8 cellular contexts compared by ENCODE assay signal in genomic region chr6:13813621-13814175, GRCh38. TPM values are rescaled to one million over a fixed set of nuclear protein-coding genes. Genes with fewer than 3 reads are reported as not detected.
DNase-seq lines count a peak whose midpoint lies in the region; ATAC-seq lines count a peak whose summit lies in the region.

No MANE protein-coding gene starts in this region.

- H3K27me3 Mint-ChIP-seq in activated naive CD8-positive, alpha-beta T cell = no peaks in the 10 kb centered on the region

- peaks cover 14% of the 10 kb centered on the region in 2 donors for H3K4me1 ChIP-seq in neuronal stem cell (ENCODE audit: control insufficient read depth in 2 of 2, insufficient read depth in 1 of 2, low read depth in 1 of 2, low read length in 2 of 2)

- no peak overlapping the region for H2AK5ac ChIP-seq in neuronal stem cell (ENCODE audit: low read depth, low read length)

- no peak overlapping the region for H4K8ac ChIP-seq in neuronal stem cell (ENCODE audit: low read depth, low read length)

- DNase-seq in DMS53 (lab: John Stamatoyannopoulos, UW) = peak; percentile 90
- peak; percentile 95 for DNase-seq in NCI-H748 (lab: John Stamatoyannopoulos, UW; ENCODE audit: unreplicated experiment)
- DNase-seq in glomerular visceral epithelial cell (ENCODE audit: extremely low spot score) = peak; percentile 78
- DNase-seq in neuronal stem cell (ENCODE audit: low spot score) = peak; percentile 78
- DNase-seq in activated CD8-positive, alpha-beta memory T cell treated with anti-CD3 and anti-CD28 coated beads, Interleukin-2, amount 50 U/mL, for 4 hours = no peak

- H3K27ac Mint-ChIP-seq in activated naive CD8-positive, alpha-beta T cell = peak overlapping the region; percentile 70

- peak overlapping the region; percentile 87 for H2BK120ac ChIP-seq in neuronal stem cell (ENCODE audit: low read depth, low read length)

- H3K27me3 ChIP-seq in neuronal stem cell (ENCODE audit: control insufficient read depth in 3 of 3, insufficient read depth in 3 of 3, low read depth in 1 of 3, low read length in 3 of 3) = no peaks in the 10 kb centered on the region

- no peaks in the 10 kb centered on the region for H3K79me1 ChIP-seq in neuronal stem cell (ENCODE audit: low read depth, low read length)

- peak overlapping the region; percentile 92 for H3K4me3 Mint-ChIP-seq in activated naive CD8-positive, alpha-beta T cell

- H2AFZ ChIP-seq in neuronal stem cell (ENCODE audit: low read length) = peak overlapping the region; percentile 98

- H3K14ac ChIP-seq in neuronal stem cell (ENCODE audit: low read length) = no peak overlapping the region

- no peaks in the 10 kb centered on the region for H3K9me3 Mint-ChIP-seq in activated naive CD8-positive, alpha-beta T cell (ENCODE audit: low read depth)

- no peaks in the 10 kb centered on the region for H3K36me3 Mint-ChIP-seq in activated naive CD8-positive, alpha-beta T cell

- H3K9ac ChIP-seq in neuronal stem cell (ENCODE audit: low read depth, low read length, poor library complexity) = peak overlapping the region; percentile 89

- ATAC-seq in GM19395 (IDR thresholded peaks at IDR 0.05; ENCODE audit: unreplicated experiment) = peak; percentile 58
- ATAC-seq in HG03457 (IDR thresholded peaks at IDR 0.05; ENCODE audit: unreplicated experiment) = peak; percentile 31

- H4K91ac ChIP-seq in neuronal stem cell (ENCODE audit: low read depth, low read length, poor library complexity) = peak overlapping the region; percentile 89

- peak overlapping the region; percentile 97 for H3K23ac ChIP-seq in neuronal stem cell (ENCODE audit: low read depth, low read length, poor library complexity)

- H3K18ac ChIP-seq in neuronal stem cell (ENCODE audit: low read length) = peak overlapping the region; percentile 100

- no CpG with 5 or more reads among the region's 56 CpGs for WGBS in neuronal stem cell (ENCODE audit: extremely low coverage in 2 of 2, insufficient read length in 2 of 2, insufficient replicate concordance in 1 of 2), 2 donors

- H2BK12ac ChIP-seq in neuronal stem cell (ENCODE audit: low read length) = no peak overlapping the region

- peak overlapping the region; percentile 97 for H2BK15ac ChIP-seq in neuronal stem cell (ENCODE audit: low read length)

- peak overlapping the region; percentile 98 for H3K27ac ChIP-seq in neuronal stem cell (replicated peaks; ENCODE audit: low read length)

- H3K4me1 Mint-ChIP-seq in activated naive CD8-positive, alpha-beta T cell (ENCODE audit: low read depth) = peaks cover 31% of the 10 kb centered on the region

- peak overlapping the region; percentile 95 for H2BK5ac ChIP-seq in neuronal stem cell (ENCODE audit: low read length)

- H3K36me3 ChIP-seq in neuronal stem cell (replicated peaks in 1 of 2; ENCODE audit: control insufficient read depth in 2 of 2, insufficient read depth in 2 of 2, low read length in 2 of 2) = peaks cover 0 to 20% of the 10 kb centered on the region in 2 donors

- H3K4ac ChIP-seq in neuronal stem cell (ENCODE audit: low read length) = no peak overlapping the region

- peak overlapping the region; percentile 77 to 97 for H3K4me3 ChIP-seq in neuronal stem cell (ENCODE audit: low read length in 2 of 2)

- H3K9me3 ChIP-seq in neuronal stem cell (replicated peaks in 1 of 2; ENCODE audit: control insufficient read depth in 2 of 2, insufficient read depth in 1 of 2, low read depth in 1 of 2, low read length in 2 of 2) = no peaks in the 10 kb centered on the region

- H3K4me2 ChIP-seq in neuronal stem cell (ENCODE audit: insufficient read depth, low read length, poor library complexity, severe bottlenecking) = peak overlapping the region; percentile 64

RNA-seq across cellular contexts. Expression of gene MCUR1, which starts 0.7 kb away (rescaled TPM):
- polyA plus RNA-seq in neuronal stem cell (2013, experiment 1 of 2) = 17.4 TPM
- polyA plus RNA-seq in neuronal stem cell (2013, experiment 2 of 2) = 17.8 TPM
